18 cellular contexts compared by ENCODE assay signal in genomic region chr5:133236541-133236951, GRCh38.
DNase-seq lines count a peak whose midpoint lies in the region; ATAC-seq, FAIRE-seq and TF ChIP-seq lines count a peak whose summit lies in the region.
"Had no signal": no experiment of that assay in that cellular context is flagged by ENCODE, and none has a peak within 500 bp of the region (broad histone marks: within the 10 kb centered on the region; RNA-seq: fewer than 3 reads in every experiment).

No MANE protein-coding gene starts in this region.

- H3K4me2 ChIP-seq in K562 (ENCODE audit: insufficient read depth, low read length), result no peak overlapping the region
- H3K4me2 ChIP-seq in neural progenitor cell, result no peak overlapping the region

- H3K9me1 ChIP-seq in K562 (ENCODE audit: control insufficient read depth, insufficient read depth, low read length), result no peaks in the 10 kb centered on the region

- H3K36me3 ChIP-seq in HEK293 (ENCODE audit: control insufficient read depth in 2 of 2, insufficient read depth in 1 of 2, low read length in 2 of 2) (no peaks in the 10 kb centered on the region), K562 (ENCODE audit: control insufficient read depth, insufficient read depth, low read length) (no peaks in the 10 kb centered on the region), neural progenitor cell (no peaks in the 10 kb centered on the region)
- H3K36me3 ChIP-seq: BLaER1 treated with 17β-estradiol and CSF1 and Interleukin-3, amounts not matched to agents 10 nM and 100 nM; Peyer's patch had no signal

- no TSS peak for BruUV-seq in K562 (replicated peaks; lab: Mats Ljungman, UMichigan)

- H3K4me3 Mint-ChIP-seq in neural progenitor cell, result no peak overlapping the region

- TF ChIP-seq RAD21 in K562 (CRISPR knock-in tag; conservative IDR thresholded peaks at IDR 0.05 in 1 of 2, IDR thresholded peaks at IDR 0.05 in 1 of 2), result no peak

- H3K79me2 ChIP-seq in K562 (ENCODE audit: control insufficient read depth, insufficient read depth, low read length), result no peaks in the 10 kb centered on the region
- H3K79me2 ChIP-seq in neural progenitor cell (ENCODE audit: low read depth), result no peaks in the 10 kb centered on the region

- H3K9ac ChIP-seq in K562 (ENCODE audit: insufficient read depth in 1 of 2, low read depth in 2 of 2, low read length in 2 of 2) (peak overlapping the region in 1 of 2 experiments; percentile 42; a peak in 1 of 4 replicates), neural progenitor cell (no peak overlapping the region)
- H3K9ac ChIP-seq: BLaER1 treated with 17β-estradiol and CSF1 and Interleukin-3, amounts not matched to agents 10 nM and 100 nM had no signal

- H4K20me1 ChIP-seq in K562 (replicated peaks; ENCODE audit: control insufficient read depth, insufficient read depth, low read length) (no peaks in the 10 kb centered on the region; the same call in 1 of the 2 replicates), neural progenitor cell (ENCODE audit: low read depth) (no peaks in the 10 kb centered on the region)
- H4K20me1 ChIP-seq: BLaER1 treated with 17β-estradiol and CSF1 and Interleukin-3, amounts not matched to agents 10 nM and 100 nM had no signal

- TF ChIP-seq POLR2A in K562 (conservative IDR thresholded peaks at IDR 0.05), result no peak

- TF ChIP-seq EP300 in K562 (IDR thresholded peaks at IDR 0.05; ENCODE audit: low read length), result no peak

- H3K4me3 ChIP-seq in HEK293 (ENCODE audit: low read depth, low read length), result no peak overlapping the region
- H3K4me3 ChIP-seq in K562, result no peak overlapping the region
- H3K4me3 ChIP-seq in neural progenitor cell, result no peak overlapping the region
- H3K4me3 ChIP-seq: BLaER1 treated with 17β-estradiol and CSF1 and Interleukin-3, amounts not matched to agents 10 nM and 100 nM; Peyer's patch had no signal

- H2AFZ ChIP-seq in K562 (ENCODE audit: low read depth, low read length), result peak overlapping the region; percentile 32; the same call in 1 of the 2 replicates
- no peak overlapping the region for H2AFZ ChIP-seq in neural progenitor cell (replicated peaks)

- peak; percentile 14; the same call in 2 of the 3 replicates for ATAC-seq in K562
- ATAC-seq in HG03135 (IDR thresholded peaks at IDR 0.05; ENCODE audit: unreplicated experiment), result no peak
- no peak for ATAC-seq in GM21717 (IDR thresholded peaks at IDR 0.05; ENCODE audit: unreplicated experiment)
- no peak for ATAC-seq in HG03342 (IDR thresholded peaks at IDR 0.05; ENCODE audit: unreplicated experiment)
- ATAC-seq: SK-N-SH treated with all-trans-retinoic acid at 6 μM for 48 hours had no signal

- no peaks in the 10 kb centered on the region for H3K36me3 Mint-ChIP-seq in neural progenitor cell

- H3K27me3 ChIP-seq in K562 (ENCODE audit: control insufficient read depth in 2 of 2, insufficient read depth in 2 of 2, low read length in 2 of 2) (peaks cover 0 to 7% of the 10 kb centered on the region in 2 experiments; a peak in 1 of 5 replicates), neural progenitor cell (no peaks in the 10 kb centered on the region)
- H3K27me3 ChIP-seq: BLaER1 treated with 17β-estradiol and CSF1 and Interleukin-3, amounts not matched to agents 10 nM and 100 nM; Peyer's patch had no signal

- intact Hi-C loops in K562 (cut with micrococcal nuclease), result no loop called here

- H3K9me3 ChIP-seq in HEK293 (ENCODE audit: control insufficient read depth, insufficient read depth, low read depth, low read length) (no peaks in the 10 kb centered on the region), K562 (replicated peaks; ENCODE audit: control insufficient read depth, insufficient read depth, low read depth, low read length) (no peaks in the 10 kb centered on the region; the same call in 1 of the 2 replicates), neural progenitor cell (ENCODE audit: low read depth) (no peaks in the 10 kb centered on the region)
- H3K9me3 ChIP-seq: Peyer's patch had no signal

- H3K4me1 ChIP-seq in HEK293 (ENCODE audit: control insufficient read depth, insufficient read depth, low read length), result no peaks in the 10 kb centered on the region; the same call in 1 of the 2 replicates
- peaks cover 18 to 22% of the 10 kb centered on the region in 2 experiments for H3K4me1 ChIP-seq in K562 (replicated peaks in 1 of 2; ENCODE audit: control insufficient read depth in 2 of 2, insufficient read depth in 2 of 2, low read length in 2 of 2)
- H3K4me1 ChIP-seq in neural progenitor cell, result no peaks in the 10 kb centered on the region

- CTCF ChIA-PET in HEK293 (lab: Yijun Ruan, JAX), result interaction anchor here (0.8 to 1.3 kb wide), 2 partner anchors 10 to 22 kb away, joined by 3 read pairs; no protein-coding TSS in a partner anchor
- CTCF ChIA-PET in K562 (lab: Yijun Ruan, JAX; ENCODE audit: low intra/inter-chr PET ratio), result no interaction called here

- H3F3A ChIP-seq in neural progenitor cell (ENCODE audit: low read depth), result no peaks in the 10 kb centered on the region

- peaks cover 5% of the 10 kb centered on the region for H3K9me3 Mint-ChIP-seq in neural progenitor cell

- peak overlapping the region; percentile 15 for H3K27ac Mint-ChIP-seq in neural progenitor cell

- H3K4me1 Mint-ChIP-seq in neural progenitor cell, result peaks cover 30% of the 10 kb centered on the region

- in situ Hi-C loops in K562 (cut with MboI), result no loop called here

- H3K27ac ChIP-seq in 22Rv1 (no peak overlapping the region), HEK293 (ENCODE audit: extremely low read depth, low read depth, low read length) (no peak overlapping the region), K562 (ENCODE audit: extremely low read depth, low read depth, low read length) (no peak overlapping the region), neural progenitor cell (no peak overlapping the region)
- H3K27ac ChIP-seq: BLaER1 treated with 17β-estradiol and CSF1 and Interleukin-3, amounts not matched to agents 10 nM and 100 nM; Peyer's patch had no signal

- 30% methylated on average over 7 of the region's 8 CpGs for WGBS in K562 (ENCODE audit: insufficient coverage, low coverage, missing lambda C conversion rate)

- peaks cover 7% of the 10 kb centered on the region for H3K27me3 Mint-ChIP-seq in neural progenitor cell (ENCODE audit: insufficient read depth, low read depth)

- POLR2A ChIA-PET in HEK293 (lab: Yijun Ruan, JAX), result no interaction called here
- POLR2A ChIA-PET in K562 (lab: Yijun Ruan, JAX), result interaction anchor here (0.7 to 0.8 kb wide), 3 partner anchors 9 to 12 kb away, joined by 3 to 4 read pairs (median 3); no protein-coding TSS in a partner anchor

- peak in 1 of 4 experiments; percentile 14 for DNase-seq in K562 (ENCODE audit: extremely low read depth in 1 of 4, low spot score in 3 of 4)
- DNase-seq in neural progenitor cell (ENCODE audit: low spot score), result no peak
- no peak for DNase-seq in inferior parietal cortex (ENCODE audit: extremely low spot score)
- DNase-seq: DMS153, H7, MV-4-11, NCI-H1417 treated with DMSO at 0.1 percent for 48 hours, NCI-H2029 treated with DMSO at 0.1 percent for 48 hours, NCI-H524, SHP77 treated with DMSO at 0.1 percent for 48 hours had no signal

- TF ChIP-seq CTCF in 22Rv1 (IDR thresholded peaks at IDR 0.05) (peak; percentile 13; the same call in 1 of the 2 replicates), HEK293 (tag by site-specific recombination; IDR thresholded peaks at IDR 0.05) (no peak), K562 (IDR thresholded peaks at IDR 0.05 in 2 of 3, conservative IDR thresholded peaks at IDR 0.05 in 1 of 3; ENCODE audit: insufficient read depth in 2 of 3, low read depth in 1 of 3, low read length in 3 of 3) (peak in 2 of 3 experiments; percentile 7; a peak in 1 of 6 replicates), neural progenitor cell (IDR thresholded peaks at IDR 0.05) (peak; percentile 7)

- FAIRE-seq in K562 (lab: Jason Lieb, UNC), result no peak

TF ChIP-seq in HEK293, 187 proteins besides CTCF, POLR2A, EP300 and RAD21:
- no peak for TF ChIP-seq KLF1 (tag by site-specific recombination; IDR thresholded peaks at IDR 0.05)
- no peak for TF ChIP-seq ZNF670 (tag by site-specific recombination; IDR thresholded peaks at IDR 0.05; ENCODE audit: low read depth)
- peak; percentile 90 for TF ChIP-seq ZIC2 (tag by site-specific recombination; IDR thresholded peaks at IDR 0.05)
- TF ChIP-seq ZNF214 (tag by site-specific recombination; IDR thresholded peaks at IDR 0.05; ENCODE audit: borderline replicate concordance), result no peak

TF ChIP-seq in K562, 482 proteins besides CTCF, POLR2A, EP300 and RAD21:
- TF ChIP-seq ZNF124 (CRISPR knock-in tag; IDR thresholded peaks at IDR 0.05) (no peak), CTCFL (IDR thresholded peaks at IDR 0.05; ENCODE audit: borderline replicate concordance, insufficient read depth, low read depth, low read length, poor library complexity, severe bottlenecking) (peak; percentile 55)
